ENCODE assay signal across 1 cellular context in genomic region chr20:6075428-6076219, GRCh38.
A peak's percentile ranks its signal among the peaks of the same experiment; 100 is the strongest.
TF ChIP-seq lines count a peak whose summit lies in the region.

No MANE protein-coding gene starts in this region.

TF ChIP-seq in K562, 482 proteins besides CTCF, POLR2A, EP300 and RAD21 (continued from another document):
- TF ChIP-seq, protein P1, sequence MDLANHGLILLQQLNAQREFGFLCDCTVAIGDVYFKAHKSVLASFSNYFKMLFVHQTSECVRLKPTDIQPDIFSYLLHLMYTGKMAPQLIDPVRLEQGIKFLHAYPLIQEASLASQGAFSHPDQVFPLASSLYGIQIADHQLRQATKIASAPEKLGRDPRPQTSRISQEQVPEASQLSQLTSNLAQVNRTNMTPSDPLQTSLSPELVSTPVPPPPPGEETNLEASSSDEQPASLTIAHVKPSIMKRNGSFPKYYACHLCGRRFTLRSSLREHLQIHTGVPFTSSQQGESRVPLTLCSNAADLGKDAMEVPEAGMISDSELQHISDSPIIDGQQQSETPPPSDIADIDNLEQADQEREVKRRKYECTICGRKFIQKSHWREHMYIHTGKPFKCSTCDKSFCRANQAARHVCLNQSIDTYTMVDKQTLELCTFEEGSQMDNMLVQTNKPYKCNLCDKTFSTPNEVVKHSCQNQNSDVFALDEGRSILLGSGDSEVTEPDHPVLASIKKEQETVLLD (IDR thresholded peaks at IDR 0.05), result no peak
- TF ChIP-seq NFE2 (IDR thresholded peaks at IDR 0.05; ENCODE audit: low read depth) (peak; percentile 87), SNAPC5 (CRISPR knock-in tag; IDR thresholded peaks at IDR 0.05) (no peak), ZNF551 (CRISPR knock-in tag; IDR thresholded peaks at IDR 0.05) (no peak), TSHZ1 (CRISPR knock-in tag; IDR thresholded peaks at IDR 0.05) (no peak), MAFG (tag; conservative IDR thresholded peaks at IDR 0.05) (peak; percentile 81), ZC3H11A (IDR thresholded peaks at IDR 0.05; ENCODE audit: low read depth, low read length) (no peak), CCAR2 (IDR thresholded peaks at IDR 0.05; ENCODE audit: low read depth, low read length) (no peak), MAFK (IDR thresholded peaks at IDR 0.05; ENCODE audit: low read length) (peak; percentile 73; the same call in 1 of the 2 replicates), CHD1 (IDR thresholded peaks at IDR 0.05; ENCODE audit: low read length) (no peak), NCOA1 (IDR thresholded peaks at IDR 0.05; ENCODE audit: low read depth) (no peak), ZNF316 (IDR thresholded peaks at IDR 0.05) (peak; percentile 80), RCOR1 (IDR thresholded peaks at IDR 0.05; ENCODE audit: borderline replicate concordance in 1 of 2, low read depth in 2 of 2, low read length in 2 of 2) (0 out of 4 replicates have a peak, but pooled peaks of 1 of the 2 experiments have one; percentile 8), MAFF (IDR thresholded peaks at IDR 0.05; ENCODE audit: low read length) (peak; percentile 63), ETV6 (IDR thresholded peaks at IDR 0.05; ENCODE audit: borderline replicate concordance in 1 of 2, low read depth in 2 of 2, low read length in 1 of 2) (no peak), ETV6 (CRISPR knock-in tag; IDR thresholded peaks at IDR 0.05; ENCODE audit: borderline replicate concordance) (no peak), NELFE (IDR thresholded peaks at IDR 0.05; ENCODE audit: insufficient read depth, insufficient read length) (no peak), HDGF (IDR thresholded peaks at IDR 0.05) (no peak), EWSR1 (IDR thresholded peaks at IDR 0.05; ENCODE audit: borderline replicate concordance, low read depth, partially characterized antibody) (no peak), ZNF639 (CRISPR knock-in tag; conservative IDR thresholded peaks at IDR 0.05 in 1 of 2, IDR thresholded peaks at IDR 0.05 in 1 of 2) (no peak), VEZF1 (CRISPR knock-in tag; IDR thresholded peaks at IDR 0.05) (no peak), RFX1 (IDR thresholded peaks at IDR 0.05) (no peak), ZFP1 (CRISPR knock-in tag; IDR thresholded peaks at IDR 0.05) (no peak), TCF7 (IDR thresholded peaks at IDR 0.05; ENCODE audit: borderline replicate concordance) (no peak), TCFL5 (CRISPR knock-in tag; conservative IDR thresholded peaks at IDR 0.05) (no peak), EHMT2 (IDR thresholded peaks at IDR 0.05) (no peak)
- TF ChIP-seq, protein P2, sequence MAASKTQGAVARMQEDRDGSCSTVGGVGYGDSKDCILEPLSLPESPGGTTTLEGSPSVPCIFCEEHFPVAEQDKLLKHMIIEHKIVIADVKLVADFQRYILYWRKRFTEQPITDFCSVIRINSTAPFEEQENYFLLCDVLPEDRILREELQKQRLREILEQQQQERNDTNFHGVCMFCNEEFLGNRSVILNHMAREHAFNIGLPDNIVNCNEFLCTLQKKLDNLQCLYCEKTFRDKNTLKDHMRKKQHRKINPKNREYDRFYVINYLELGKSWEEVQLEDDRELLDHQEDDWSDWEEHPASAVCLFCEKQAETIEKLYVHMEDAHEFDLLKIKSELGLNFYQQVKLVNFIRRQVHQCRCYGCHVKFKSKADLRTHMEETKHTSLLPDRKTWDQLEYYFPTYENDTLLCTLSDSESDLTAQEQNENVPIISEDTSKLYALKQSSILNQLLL (CRISPR knock-in tag; IDR thresholded peaks at IDR 0.05; ENCODE audit: borderline replicate concordance), result no peak
- TF ChIP-seq, protein P3, sequence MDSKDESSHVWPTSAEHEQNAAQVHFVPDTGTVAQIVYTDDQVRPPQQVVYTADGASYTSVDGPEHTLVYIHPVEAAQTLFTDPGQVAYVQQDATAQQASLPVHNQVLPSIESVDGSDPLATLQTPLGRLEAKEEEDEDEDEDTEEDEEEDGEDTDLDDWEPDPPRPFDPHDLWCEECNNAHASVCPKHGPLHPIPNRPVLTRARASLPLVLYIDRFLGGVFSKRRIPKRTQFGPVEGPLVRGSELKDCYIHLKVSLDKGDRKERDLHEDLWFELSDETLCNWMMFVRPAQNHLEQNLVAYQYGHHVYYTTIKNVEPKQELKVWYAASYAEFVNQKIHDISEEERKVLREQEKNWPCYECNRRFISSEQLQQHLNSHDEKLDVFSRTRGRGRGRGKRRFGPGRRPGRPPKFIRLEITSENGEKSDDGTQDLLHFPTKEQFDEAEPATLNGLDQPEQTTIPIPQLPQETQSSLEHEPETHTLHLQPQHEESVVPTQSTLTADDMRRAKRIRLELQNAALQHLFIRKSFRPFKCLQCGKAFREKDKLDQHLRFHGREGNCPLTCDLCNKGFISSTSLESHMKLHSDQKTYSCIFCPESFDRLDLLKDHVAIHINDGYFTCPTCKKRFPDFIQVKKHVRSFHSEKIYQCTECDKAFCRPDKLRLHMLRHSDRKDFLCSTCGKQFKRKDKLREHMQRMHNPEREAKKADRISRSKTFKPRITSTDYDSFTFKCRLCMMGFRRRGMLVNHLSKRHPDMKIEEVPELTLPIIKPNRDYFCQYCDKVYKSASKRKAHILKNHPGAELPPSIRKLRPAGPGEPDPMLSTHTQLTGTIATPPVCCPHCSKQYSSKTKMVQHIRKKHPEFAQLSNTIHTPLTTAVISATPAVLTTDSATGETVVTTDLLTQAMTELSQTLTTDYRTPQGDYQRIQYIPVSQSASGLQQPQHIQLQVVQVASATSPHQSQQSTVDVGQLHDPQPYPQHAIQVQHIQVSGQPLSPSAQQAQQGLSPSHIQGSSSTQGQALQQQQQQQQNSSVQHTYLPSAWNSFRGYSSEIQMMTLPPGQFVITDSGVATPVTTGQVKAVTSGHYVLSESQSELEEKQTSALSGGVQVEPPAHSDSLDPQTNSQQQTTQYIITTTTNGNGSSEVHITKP (IDR thresholded peaks at IDR 0.05; ENCODE audit: partially characterized antibody), result peak; percentile 87
